Comparison of ENCODE assay signal across 12 cellular contexts in the genomic region with DNA sequence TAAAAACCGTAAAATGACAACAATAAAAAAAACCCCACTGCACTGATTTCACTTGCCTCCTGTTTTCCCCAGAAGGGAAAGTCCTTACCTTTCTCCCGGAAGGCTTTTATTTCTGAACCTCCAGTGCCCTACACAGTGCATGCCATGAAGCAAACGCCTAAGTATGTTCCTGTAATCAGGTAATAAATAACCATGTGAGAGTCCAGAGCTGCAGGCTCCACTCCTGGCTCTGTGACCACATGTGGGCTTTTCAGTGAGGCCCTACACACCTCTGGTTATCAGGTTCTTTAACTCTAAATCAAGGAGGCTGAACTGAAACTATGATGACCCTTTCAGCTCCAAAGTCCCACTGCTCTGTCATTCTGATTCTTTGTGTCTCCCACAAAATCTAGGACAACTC. TPM values are rescaled to one million over a fixed set of nuclear protein-coding genes. Genes with fewer than 3 reads are reported as not detected.
DNase-seq lines count a peak whose midpoint lies in the region; ATAC-seq and TF ChIP-seq lines count a peak whose summit lies in the region.
"Had no signal": no experiment of that assay in that cellular context is flagged by ENCODE, and none has a peak within 500 bp of the region (broad histone marks: within the 10 kb centered on the region; RNA-seq: fewer than 3 reads in every experiment).

No MANE protein-coding gene starts in this region.

- 34 to 50% methylated on average over 3 of the region's 3 CpGs for WGBS in body of pancreas, 2 donors
- 64 to 65% methylated on average over 3 of the region's 3 CpGs for WGBS in upper lobe of left lung, 2 donors

- POLR2A ChIA-PET in HEK293 (lab: Yijun Ruan, JAX), result no interaction called here

- intact Hi-C loops in body of pancreas (cut with DNase I), result no loop called here
- intact Hi-C loops in mucosa of descending colon (cut with DNase I, micrococcal nuclease), result no loop called here

- CTCF ChIA-PET in HEK293 (lab: Yijun Ruan, JAX), result interaction anchor here (0.6 kb wide), 2 partner anchors 17 to 468 kb away, joined by 3 to 4 read pairs; no protein-coding TSS in a partner anchor

- H3K27me3 ChIP-seq in body of pancreas, result no peaks in the 10 kb centered on the region
- H3K27me3 ChIP-seq in upper lobe of left lung, result no peaks in the 10 kb centered on the region
- H3K27me3 ChIP-seq: BLaER1 treated with 17β-estradiol and CSF1 and Interleukin-3, amounts not matched to agents 10 nM and 100 nM had no signal

- H3K36me3 ChIP-seq in HEK293 (ENCODE audit: control insufficient read depth in 2 of 2, insufficient read depth in 1 of 2, low read length in 2 of 2) (no peaks in the 10 kb centered on the region), body of pancreas (replicated peaks in 1 of 2; ENCODE audit: insufficient read depth in 1 of 2, low read depth in 2 of 2) (no peaks in the 10 kb centered on the region), mucosa of descending colon (ENCODE audit: low read depth) (no peaks in the 10 kb centered on the region), upper lobe of left lung (no peaks in the 10 kb centered on the region)
- H3K36me3 ChIP-seq: BLaER1 treated with 17β-estradiol and CSF1 and Interleukin-3, amounts not matched to agents 10 nM and 100 nM; HAP-1 had no signal

- H3K4me3 ChIP-seq in HEK293 (ENCODE audit: low read depth, low read length), result no peak overlapping the region
- no peak overlapping the region for H3K4me3 ChIP-seq in body of pancreas
- no peak overlapping the region for H3K4me3 ChIP-seq in mucosa of descending colon
- H3K4me3 ChIP-seq in upper lobe of left lung, result no peak overlapping the region
- H3K4me3 ChIP-seq: BLaER1 treated with 17β-estradiol and CSF1 and Interleukin-3, amounts not matched to agents 10 nM and 100 nM; HAP-1 had no signal

- H3K27ac ChIP-seq in HEK293 (ENCODE audit: extremely low read depth, low read depth, low read length) (no peak overlapping the region), body of pancreas (peak overlapping the region in 1 of 4 donors; percentile 42), upper lobe of left lung (no peak overlapping the region)
- H3K27ac ChIP-seq: BLaER1 treated with 17β-estradiol and CSF1 and Interleukin-3, amounts not matched to agents 10 nM and 100 nM had no signal

- H3K4me1 ChIP-seq in HEK293 (ENCODE audit: control insufficient read depth, insufficient read depth, low read length), result no peaks in the 10 kb centered on the region
- H3K4me1 ChIP-seq in body of pancreas, result peaks cover 14% of the 10 kb centered on the region
- H3K4me1 ChIP-seq in mucosa of descending colon (ENCODE audit: low read depth), result no peaks in the 10 kb centered on the region
- no peaks in the 10 kb centered on the region for H3K4me1 ChIP-seq in upper lobe of left lung
- H3K4me1 ChIP-seq: BLaER1 treated with 17β-estradiol and CSF1 and Interleukin-3, amounts not matched to agents 10 nM and 100 nM; HAP-1 had no signal

- H3K9me3 ChIP-seq in HEK293 (ENCODE audit: control insufficient read depth, insufficient read depth, low read depth, low read length), result no peaks in the 10 kb centered on the region
- no peaks in the 10 kb centered on the region for H3K9me3 ChIP-seq in body of pancreas
- no peaks in the 10 kb centered on the region for H3K9me3 ChIP-seq in mucosa of descending colon
- H3K9me3 ChIP-seq in upper lobe of left lung, result no peaks in the 10 kb centered on the region
- H3K9me3 ChIP-seq: BLaER1 treated with 17β-estradiol and CSF1 and Interleukin-3, amounts not matched to agents 10 nM and 100 nM; HAP-1 had no signal

- DNase-seq in body of pancreas (peak in 3 of 4 donors; percentile 19 to 32 (median 28)), mucosa of descending colon (no peak), occipital lobe (lab: John Stamatoyannopoulos, UW) (no peak), upper lobe of left lung (no peak)
- DNase-seq: Calu3; CD8-positive, alpha-beta T cell; DMS79 treated with DMSO at 0.1 percent for 48 hours; GF-D8 had no signal

- peak; percentile 63 for ATAC-seq in body of pancreas
- ATAC-seq in mucosa of descending colon, result peak; percentile 17
- no peak for ATAC-seq in upper lobe of left lung (ENCODE audit: low FRiP score in 2 of 2)
- ATAC-seq in HG03108 (IDR thresholded peaks at IDR 0.05; ENCODE audit: unreplicated experiment), result no peak
- ATAC-seq: CD8-positive, alpha-beta T cell had no signal

- no peak for TF ChIP-seq EP300 in upper lobe of left lung (IDR thresholded peaks at IDR 0.05)

- TF ChIP-seq CTCF in HEK293 (tag by site-specific recombination; IDR thresholded peaks at IDR 0.05) (no peak), body of pancreas (IDR thresholded peaks at IDR 0.05) (no peak), mucosa of descending colon (IDR thresholded peaks at IDR 0.05) (no peak), upper lobe of left lung (IDR thresholded peaks at IDR 0.05) (no peak)

- TF ChIP-seq POLR2A in body of pancreas (IDR thresholded peaks at IDR 0.05), result no peak
- TF ChIP-seq POLR2A in upper lobe of left lung (IDR thresholded peaks at IDR 0.05), result no peak

TF ChIP-seq in HEK293, 187 proteins besides CTCF, POLR2A, EP300 and RAD21:
- TF ChIP-seq, protein P1, sequence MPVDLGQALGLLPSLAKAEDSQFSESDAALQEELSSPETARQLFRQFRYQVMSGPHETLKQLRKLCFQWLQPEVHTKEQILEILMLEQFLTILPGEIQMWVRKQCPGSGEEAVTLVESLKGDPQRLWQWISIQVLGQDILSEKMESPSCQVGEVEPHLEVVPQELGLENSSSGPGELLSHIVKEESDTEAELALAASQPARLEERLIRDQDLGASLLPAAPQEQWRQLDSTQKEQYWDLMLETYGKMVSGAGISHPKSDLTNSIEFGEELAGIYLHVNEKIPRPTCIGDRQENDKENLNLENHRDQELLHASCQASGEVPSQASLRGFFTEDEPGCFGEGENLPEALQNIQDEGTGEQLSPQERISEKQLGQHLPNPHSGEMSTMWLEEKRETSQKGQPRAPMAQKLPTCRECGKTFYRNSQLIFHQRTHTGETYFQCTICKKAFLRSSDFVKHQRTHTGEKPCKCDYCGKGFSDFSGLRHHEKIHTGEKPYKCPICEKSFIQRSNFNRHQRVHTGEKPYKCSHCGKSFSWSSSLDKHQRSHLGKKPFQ (tag by site-specific recombination; IDR thresholded peaks at IDR 0.05), result no peak
- TF ChIP-seq ZNF510 (tag by site-specific recombination; IDR thresholded peaks at IDR 0.05; ENCODE audit: insufficient replicate concordance), result no peak
- no peak for TF ChIP-seq ZNF433 (tag by site-specific recombination; IDR thresholded peaks at IDR 0.05; ENCODE audit: low read depth)
- no peak for TF ChIP-seq ZNF555 (tag by site-specific recombination; conservative IDR thresholded peaks at IDR 0.05)
- no peak for TF ChIP-seq HOXA7 (CRISPR knock-in tag; IDR thresholded peaks at IDR 0.05; ENCODE audit: borderline replicate concordance)
- TF ChIP-seq REPIN1 (tag by site-specific recombination; IDR thresholded peaks at IDR 0.05; ENCODE audit: low read depth), result no peak
- peak; percentile 55 for TF ChIP-seq PRDM1 (tag by site-specific recombination; IDR thresholded peaks at IDR 0.05)

RNA-seq across cellular contexts. Expression of a gene that starts 20.8 kb away (rescaled TPM):
- total RNA-seq in body of pancreas, result 100 to 1,000 TPM in 1 of 2 donors, 10 to 100 TPM in 1; 98.3 to 202 TPM
- 10 to 100 TPM; 32.7 to 75.3 (median 47.9) TPM for total RNA-seq in mucosa of descending colon
- total RNA-seq in occipital lobe, result 0.31 TPM
- 1 to 10 TPM in 4 of 6 donors, under 1 TPM in 2; under 0.01 to 7.8 (median 2.1) TPM for total RNA-seq in upper lobe of left lung
- total RNA-seq: CD8-positive, alpha-beta T cell had no signal

Comparison
In these comparisons a context has a peak if more than half of its experiments do, and no peak if none do; other contexts are left out.
1. ATAC-seq: peak in body of pancreas (single experiment) and mucosa of descending colon (single experiment); none in upper lobe of left lung (0 of 2) and HG03108 (single experiment).
2. DNase-seq: peak in body of pancreas (3 of 4); none in mucosa of descending colon (0 of 3), occipital lobe (single experiment) and upper lobe of left lung (0 of 2).